ENCODE assay signal across 1 cellular context in the genomic region with DNA sequence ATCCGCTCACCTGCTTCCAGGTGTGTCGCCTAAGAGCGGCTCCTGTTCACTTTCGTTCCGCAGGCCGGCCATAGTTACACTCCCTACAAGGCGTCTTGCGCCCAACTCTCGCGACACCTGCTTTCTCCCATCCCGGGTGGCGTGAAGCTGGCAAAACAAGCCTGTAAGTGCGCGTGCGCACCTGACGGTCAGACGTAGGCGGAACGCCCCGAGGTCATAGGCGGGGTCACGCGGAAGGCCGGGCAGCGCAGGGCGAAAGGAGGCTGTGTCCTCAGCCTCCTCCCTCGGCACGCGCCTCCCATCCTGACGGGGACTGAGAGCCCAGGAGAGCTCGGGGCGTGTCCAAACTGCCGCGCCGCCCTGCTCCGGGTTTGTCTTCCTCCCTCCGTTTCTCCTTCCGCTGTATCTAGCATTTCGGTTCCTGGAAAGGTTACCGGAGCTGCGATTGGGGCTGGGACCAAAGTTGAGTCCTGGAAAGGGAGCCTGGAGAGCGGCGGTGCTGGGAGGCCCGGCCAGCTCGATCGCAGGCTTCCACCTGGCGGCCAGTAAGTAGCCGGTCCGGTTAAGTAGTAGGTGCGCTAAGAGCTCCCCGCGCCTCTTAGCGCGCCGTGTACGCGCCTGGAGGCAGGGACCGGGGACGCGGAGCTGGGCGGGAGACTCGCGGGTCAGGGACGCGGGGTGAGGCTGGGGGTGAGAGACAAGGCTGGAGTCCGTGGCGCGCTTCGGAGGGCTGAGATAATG.
TF ChIP-seq lines count a peak whose summit lies in the region.

A gene (plus strand): TSS at position 345 of the 741 bp plus-strand sequence. CDS start 17,550 bp downstream, outside the sequence.
A gene with protein sequence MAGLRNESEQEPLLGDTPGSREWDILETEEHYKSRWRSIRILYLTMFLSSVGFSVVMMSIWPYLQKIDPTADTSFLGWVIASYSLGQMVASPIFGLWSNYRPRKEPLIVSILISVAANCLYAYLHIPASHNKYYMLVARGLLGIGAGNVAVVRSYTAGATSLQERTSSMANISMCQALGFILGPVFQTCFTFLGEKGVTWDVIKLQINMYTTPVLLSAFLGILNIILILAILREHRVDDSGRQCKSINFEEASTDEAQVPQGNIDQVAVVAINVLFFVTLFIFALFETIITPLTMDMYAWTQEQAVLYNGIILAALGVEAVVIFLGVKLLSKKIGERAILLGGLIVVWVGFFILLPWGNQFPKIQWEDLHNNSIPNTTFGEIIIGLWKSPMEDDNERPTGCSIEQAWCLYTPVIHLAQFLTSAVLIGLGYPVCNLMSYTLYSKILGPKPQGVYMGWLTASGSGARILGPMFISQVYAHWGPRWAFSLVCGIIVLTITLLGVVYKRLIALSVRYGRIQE (minus strand): TSS at position 112 of the 741 bp plus-strand sequence. CDS start 40 bp downstream, at position 72.

TF ChIP-seq in K562, 482 proteins besides CTCF, POLR2A, EP300 and RAD21 (continued from another document):
- TF ChIP-seq SAFB (IDR thresholded peaks at IDR 0.05; ENCODE audit: borderline replicate concordance, low read depth, low read length): peak; percentile 36; the same call in 1 of the 2 replicates
- TF ChIP-seq, protein P1, sequence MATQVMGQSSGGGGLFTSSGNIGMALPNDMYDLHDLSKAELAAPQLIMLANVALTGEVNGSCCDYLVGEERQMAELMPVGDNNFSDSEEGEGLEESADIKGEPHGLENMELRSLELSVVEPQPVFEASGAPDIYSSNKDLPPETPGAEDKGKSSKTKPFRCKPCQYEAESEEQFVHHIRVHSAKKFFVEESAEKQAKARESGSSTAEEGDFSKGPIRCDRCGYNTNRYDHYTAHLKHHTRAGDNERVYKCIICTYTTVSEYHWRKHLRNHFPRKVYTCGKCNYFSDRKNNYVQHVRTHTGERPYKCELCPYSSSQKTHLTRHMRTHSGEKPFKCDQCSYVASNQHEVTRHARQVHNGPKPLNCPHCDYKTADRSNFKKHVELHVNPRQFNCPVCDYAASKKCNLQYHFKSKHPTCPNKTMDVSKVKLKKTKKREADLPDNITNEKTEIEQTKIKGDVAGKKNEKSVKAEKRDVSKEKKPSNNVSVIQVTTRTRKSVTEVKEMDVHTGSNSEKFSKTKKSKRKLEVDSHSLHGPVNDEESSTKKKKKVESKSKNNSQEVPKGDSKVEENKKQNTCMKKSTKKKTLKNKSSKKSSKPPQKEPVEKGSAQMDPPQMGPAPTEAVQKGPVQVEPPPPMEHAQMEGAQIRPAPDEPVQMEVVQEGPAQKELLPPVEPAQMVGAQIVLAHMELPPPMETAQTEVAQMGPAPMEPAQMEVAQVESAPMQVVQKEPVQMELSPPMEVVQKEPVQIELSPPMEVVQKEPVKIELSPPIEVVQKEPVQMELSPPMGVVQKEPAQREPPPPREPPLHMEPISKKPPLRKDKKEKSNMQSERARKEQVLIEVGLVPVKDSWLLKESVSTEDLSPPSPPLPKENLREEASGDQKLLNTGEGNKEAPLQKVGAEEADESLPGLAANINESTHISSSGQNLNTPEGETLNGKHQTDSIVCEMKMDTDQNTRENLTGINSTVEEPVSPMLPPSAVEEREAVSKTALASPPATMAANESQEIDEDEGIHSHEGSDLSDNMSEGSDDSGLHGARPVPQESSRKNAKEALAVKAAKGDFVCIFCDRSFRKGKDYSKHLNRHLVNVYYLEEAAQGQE (CRISPR knock-in tag; IDR thresholded peaks at IDR 0.05; ENCODE audit: low read depth): no peak; the same call in 1 of the 2 replicates
- TF ChIP-seq MED1 (CRISPR knock-in tag; IDR thresholded peaks at IDR 0.05; ENCODE audit: borderline replicate concordance): no peak
- TF ChIP-seq SIRT6 (IDR thresholded peaks at IDR 0.05; ENCODE audit: low read depth, low read length): no peak
- TF ChIP-seq SIN3B (IDR thresholded peaks at IDR 0.05; ENCODE audit: low read depth): peak; percentile 89; the same call in 1 of the 2 replicates
- TF ChIP-seq KAT7 (CRISPR knock-in tag; IDR thresholded peaks at IDR 0.05; ENCODE audit: borderline replicate concordance): peak; percentile 94; the same call in 1 of the 2 replicates
- TF ChIP-seq ZNF668 (CRISPR knock-in tag; IDR thresholded peaks at IDR 0.05): no peak
- no peak; the same call in 1 of the 2 replicates for TF ChIP-seq RAD51 (IDR thresholded peaks at IDR 0.05; ENCODE audit: borderline replicate concordance, low read depth)
- TF ChIP-seq SMAD1 (IDR thresholded peaks at IDR 0.05; ENCODE audit: low read depth, low read length, partially characterized antibody): no peak
- TF ChIP-seq SIN3A (IDR thresholded peaks at IDR 0.05; ENCODE audit: borderline replicate concordance in 2 of 2, control insufficient read depth in 1 of 2, low read depth in 2 of 2, low read length in 2 of 2): no peak; a peak in 1 of 4 replicates
- TF ChIP-seq MBD2 (IDR thresholded peaks at IDR 0.05; ENCODE audit: borderline replicate concordance, low read depth): 0 out of 2 replicates have a peak, but pooled peaks have one; percentile 9
- TF ChIP-seq MCM7 (IDR thresholded peaks at IDR 0.05): no peak
- no peak for TF ChIP-seq GTF2A2 (tag; IDR thresholded peaks at IDR 0.05)
- TF ChIP-seq ARID1B (IDR thresholded peaks at IDR 0.05): 0 out of 2 replicates have a peak, but pooled peaks have one; percentile 13
- no peak for TF ChIP-seq PYGO2 (tag; IDR thresholded peaks at IDR 0.05)
- TF ChIP-seq, protein P2, sequence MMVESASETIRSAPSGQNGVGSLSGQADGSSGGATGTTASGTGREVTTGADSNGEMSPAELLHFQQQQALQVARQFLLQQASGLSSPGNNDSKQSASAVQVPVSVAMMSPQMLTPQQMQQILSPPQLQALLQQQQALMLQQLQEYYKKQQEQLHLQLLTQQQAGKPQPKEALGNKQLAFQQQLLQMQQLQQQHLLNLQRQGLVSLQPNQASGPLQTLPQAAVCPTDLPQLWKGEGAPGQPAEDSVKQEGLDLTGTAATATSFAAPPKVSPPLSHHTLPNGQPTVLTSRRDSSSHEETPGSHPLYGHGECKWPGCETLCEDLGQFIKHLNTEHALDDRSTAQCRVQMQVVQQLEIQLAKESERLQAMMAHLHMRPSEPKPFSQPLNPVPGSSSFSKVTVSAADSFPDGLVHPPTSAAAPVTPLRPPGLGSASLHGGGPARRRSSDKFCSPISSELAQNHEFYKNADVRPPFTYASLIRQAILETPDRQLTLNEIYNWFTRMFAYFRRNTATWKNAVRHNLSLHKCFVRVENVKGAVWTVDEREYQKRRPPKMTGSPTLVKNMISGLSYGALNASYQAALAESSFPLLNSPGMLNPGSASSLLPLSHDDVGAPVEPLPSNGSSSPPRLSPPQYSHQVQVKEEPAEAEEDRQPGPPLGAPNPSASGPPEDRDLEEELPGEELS (CRISPR knock-in tag; IDR thresholded peaks at IDR 0.05; ENCODE audit: borderline replicate concordance): no peak
- no peak for TF ChIP-seq PHB (CRISPR knock-in tag; IDR thresholded peaks at IDR 0.05)
- no peak for TF ChIP-seq NFXL1 (CRISPR knock-in tag; IDR thresholded peaks at IDR 0.05)
- TF ChIP-seq, protein P3, sequence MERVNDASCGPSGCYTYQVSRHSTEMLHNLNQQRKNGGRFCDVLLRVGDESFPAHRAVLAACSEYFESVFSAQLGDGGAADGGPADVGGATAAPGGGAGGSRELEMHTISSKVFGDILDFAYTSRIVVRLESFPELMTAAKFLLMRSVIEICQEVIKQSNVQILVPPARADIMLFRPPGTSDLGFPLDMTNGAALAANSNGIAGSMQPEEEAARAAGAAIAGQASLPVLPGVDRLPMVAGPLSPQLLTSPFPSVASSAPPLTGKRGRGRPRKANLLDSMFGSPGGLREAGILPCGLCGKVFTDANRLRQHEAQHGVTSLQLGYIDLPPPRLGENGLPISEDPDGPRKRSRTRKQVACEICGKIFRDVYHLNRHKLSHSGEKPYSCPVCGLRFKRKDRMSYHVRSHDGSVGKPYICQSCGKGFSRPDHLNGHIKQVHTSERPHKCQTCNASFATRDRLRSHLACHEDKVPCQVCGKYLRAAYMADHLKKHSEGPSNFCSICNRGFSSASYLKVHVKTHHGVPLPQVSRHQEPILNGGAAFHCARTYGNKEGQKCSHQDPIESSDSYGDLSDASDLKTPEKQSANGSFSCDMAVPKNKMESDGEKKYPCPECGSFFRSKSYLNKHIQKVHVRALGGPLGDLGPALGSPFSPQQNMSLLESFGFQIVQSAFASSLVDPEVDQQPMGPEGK (CRISPR knock-in tag; IDR thresholded peaks at IDR 0.05; ENCODE audit: borderline replicate concordance): no peak
- no peak for TF ChIP-seq CBFA2T3 (IDR thresholded peaks at IDR 0.05)
- no peak; the same call in 1 of the 2 replicates for TF ChIP-seq CHCHD3 (CRISPR knock-in tag; IDR thresholded peaks at IDR 0.05)
- no peak for TF ChIP-seq HNRNPH1 (optimal IDR thresholded peaks at IDR 0.05; ENCODE audit: low read depth, low read length)
- TF ChIP-seq ZNF699 (CRISPR knock-in tag; IDR thresholded peaks at IDR 0.05; ENCODE audit: insufficient replicate concordance): no peak
- no peak for TF ChIP-seq TGIF2 (CRISPR knock-in tag; IDR thresholded peaks at IDR 0.05)
- no peak for TF ChIP-seq HDAC3 (IDR thresholded peaks at IDR 0.05; ENCODE audit: borderline replicate concordance, partially characterized antibody)
- no peak for TF ChIP-seq PPARD (CRISPR knock-in tag; IDR thresholded peaks at IDR 0.05)
- TF ChIP-seq TFAM (CRISPR knock-in tag; conservative IDR thresholded peaks at IDR 0.05): no peak
- TF ChIP-seq ZNF347 (CRISPR knock-in tag; IDR thresholded peaks at IDR 0.05; ENCODE audit: low read depth): no peak
- TF ChIP-seq, protein P4, sequence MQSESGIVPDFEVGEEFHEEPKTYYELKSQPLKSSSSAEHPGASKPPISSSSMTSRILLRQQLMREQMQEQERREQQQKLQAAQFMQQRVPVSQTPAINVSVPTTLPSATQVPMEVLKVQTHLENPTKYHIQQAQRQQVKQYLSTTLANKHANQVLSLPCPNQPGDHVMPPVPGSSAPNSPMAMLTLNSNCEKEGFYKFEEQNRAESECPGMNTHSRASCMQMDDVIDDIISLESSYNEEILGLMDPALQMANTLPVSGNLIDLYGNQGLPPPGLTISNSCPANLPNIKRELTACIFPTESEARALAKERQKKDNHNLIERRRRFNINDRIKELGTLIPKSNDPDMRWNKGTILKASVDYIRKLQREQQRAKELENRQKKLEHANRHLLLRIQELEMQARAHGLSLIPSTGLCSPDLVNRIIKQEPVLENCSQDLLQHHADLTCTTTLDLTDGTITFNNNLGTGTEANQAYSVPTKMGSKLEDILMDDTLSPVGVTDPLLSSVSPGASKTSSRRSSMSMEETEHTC (IDR thresholded peaks at IDR 0.05): peak; percentile 83
- no peak for TF ChIP-seq WHSC1 (IDR thresholded peaks at IDR 0.05; ENCODE audit: low read length)
- TF ChIP-seq ATF1 (CRISPR knock-in tag; IDR thresholded peaks at IDR 0.05): no peak
- peak; percentile 87 for TF ChIP-seq ATF1 (tag; IDR thresholded peaks at IDR 0.05)
- no peak for TF ChIP-seq EHMT2 (IDR thresholded peaks at IDR 0.05)
- TF ChIP-seq, protein P5, sequence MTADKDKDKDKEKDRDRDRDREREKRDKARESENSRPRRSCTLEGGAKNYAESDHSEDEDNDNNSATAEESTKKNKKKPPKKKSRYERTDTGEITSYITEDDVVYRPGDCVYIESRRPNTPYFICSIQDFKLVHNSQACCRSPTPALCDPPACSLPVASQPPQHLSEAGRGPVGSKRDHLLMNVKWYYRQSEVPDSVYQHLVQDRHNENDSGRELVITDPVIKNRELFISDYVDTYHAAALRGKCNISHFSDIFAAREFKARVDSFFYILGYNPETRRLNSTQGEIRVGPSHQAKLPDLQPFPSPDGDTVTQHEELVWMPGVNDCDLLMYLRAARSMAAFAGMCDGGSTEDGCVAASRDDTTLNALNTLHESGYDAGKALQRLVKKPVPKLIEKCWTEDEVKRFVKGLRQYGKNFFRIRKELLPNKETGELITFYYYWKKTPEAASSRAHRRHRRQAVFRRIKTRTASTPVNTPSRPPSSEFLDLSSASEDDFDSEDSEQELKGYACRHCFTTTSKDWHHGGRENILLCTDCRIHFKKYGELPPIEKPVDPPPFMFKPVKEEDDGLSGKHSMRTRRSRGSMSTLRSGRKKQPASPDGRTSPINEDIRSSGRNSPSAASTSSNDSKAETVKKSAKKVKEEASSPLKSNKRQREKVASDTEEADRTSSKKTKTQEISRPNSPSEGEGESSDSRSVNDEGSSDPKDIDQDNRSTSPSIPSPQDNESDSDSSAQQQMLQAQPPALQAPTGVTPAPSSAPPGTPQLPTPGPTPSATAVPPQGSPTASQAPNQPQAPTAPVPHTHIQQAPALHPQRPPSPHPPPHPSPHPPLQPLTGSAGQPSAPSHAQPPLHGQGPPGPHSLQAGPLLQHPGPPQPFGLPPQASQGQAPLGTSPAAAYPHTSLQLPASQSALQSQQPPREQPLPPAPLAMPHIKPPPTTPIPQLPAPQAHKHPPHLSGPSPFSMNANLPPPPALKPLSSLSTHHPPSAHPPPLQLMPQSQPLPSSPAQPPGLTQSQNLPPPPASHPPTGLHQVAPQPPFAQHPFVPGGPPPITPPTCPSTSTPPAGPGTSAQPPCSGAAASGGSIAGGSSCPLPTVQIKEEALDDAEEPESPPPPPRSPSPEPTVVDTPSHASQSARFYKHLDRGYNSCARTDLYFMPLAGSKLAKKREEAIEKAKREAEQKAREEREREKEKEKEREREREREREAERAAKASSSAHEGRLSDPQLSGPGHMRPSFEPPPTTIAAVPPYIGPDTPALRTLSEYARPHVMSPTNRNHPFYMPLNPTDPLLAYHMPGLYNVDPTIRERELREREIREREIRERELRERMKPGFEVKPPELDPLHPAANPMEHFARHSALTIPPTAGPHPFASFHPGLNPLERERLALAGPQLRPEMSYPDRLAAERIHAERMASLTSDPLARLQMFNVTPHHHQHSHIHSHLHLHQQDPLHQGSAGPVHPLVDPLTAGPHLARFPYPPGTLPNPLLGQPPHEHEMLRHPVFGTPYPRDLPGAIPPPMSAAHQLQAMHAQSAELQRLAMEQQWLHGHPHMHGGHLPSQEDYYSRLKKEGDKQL (CRISPR knock-in tag; IDR thresholded peaks at IDR 0.05; ENCODE audit: borderline replicate concordance): no peak
- TF ChIP-seq SRSF3 (IDR thresholded peaks at IDR 0.05; ENCODE audit: insufficient read depth, low read length): no peak
- TF ChIP-seq GABPB2 (CRISPR knock-in tag; conservative IDR thresholded peaks at IDR 0.05): no peak
- TF ChIP-seq KAT2B (IDR thresholded peaks at IDR 0.05; ENCODE audit: low read depth, low read length): no peak
- no peak for TF ChIP-seq ZFP30 (CRISPR knock-in tag; IDR thresholded peaks at IDR 0.05; ENCODE audit: borderline replicate concordance)
- TF ChIP-seq, protein P6, sequence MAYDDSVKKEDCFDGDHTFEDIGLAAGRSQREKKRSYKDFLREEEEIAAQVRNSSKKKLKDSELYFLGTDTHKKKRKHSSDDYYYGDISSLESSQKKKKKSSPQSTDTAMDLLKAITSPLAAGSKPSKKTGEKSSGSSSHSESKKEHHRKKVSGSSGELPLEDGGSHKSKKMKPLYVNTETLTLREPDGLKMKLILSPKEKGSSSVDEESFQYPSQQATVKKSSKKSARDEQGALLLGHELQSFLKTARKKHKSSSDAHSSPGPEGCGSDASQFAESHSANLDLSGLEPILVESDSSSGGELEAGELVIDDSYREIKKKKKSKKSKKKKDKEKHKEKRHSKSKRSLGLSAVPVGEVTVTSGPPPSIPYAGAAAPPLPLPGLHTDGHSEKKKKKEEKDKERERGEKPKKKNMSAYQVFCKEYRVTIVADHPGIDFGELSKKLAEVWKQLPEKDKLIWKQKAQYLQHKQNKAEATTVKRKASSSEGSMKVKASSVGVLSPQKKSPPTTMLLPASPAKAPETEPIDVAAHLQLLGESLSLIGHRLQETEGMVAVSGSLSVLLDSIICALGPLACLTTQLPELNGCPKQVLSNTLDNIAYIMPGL (CRISPR knock-in tag; IDR thresholded peaks at IDR 0.05): peak; percentile 77
- no peak for TF ChIP-seq BCL6 (CRISPR knock-in tag; IDR thresholded peaks at IDR 0.05)
- TF ChIP-seq HMG20A (CRISPR knock-in tag; conservative IDR thresholded peaks at IDR 0.05): no peak
- TF ChIP-seq GTF2E2 (tag; IDR thresholded peaks at IDR 0.05): peak; percentile 55; the same call in 1 of the 2 replicates
- TF ChIP-seq KDM2B (CRISPR knock-in tag; IDR thresholded peaks at IDR 0.05): no peak
